ENCODE assay signal across 4 cellular contexts in the genomic region with DNA sequence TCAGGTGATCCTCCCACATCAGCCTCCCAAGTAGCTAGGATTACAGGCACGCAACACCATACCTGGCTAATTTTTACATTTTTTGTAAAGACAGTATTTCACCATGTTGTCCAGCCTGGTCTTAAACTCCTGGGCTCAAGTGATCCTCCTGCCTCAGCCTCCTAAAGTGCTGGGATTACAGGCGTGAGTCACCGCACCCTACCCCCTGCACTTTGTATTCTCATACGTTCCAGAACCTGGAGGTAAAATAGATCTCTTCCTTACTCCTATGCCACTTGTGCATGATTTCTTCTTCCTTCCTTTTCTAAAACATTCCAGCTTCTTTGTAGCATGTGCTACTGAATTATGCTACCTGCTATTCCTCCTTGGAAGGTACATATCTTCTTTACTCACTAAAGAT. TPM values are rescaled to one million over a fixed set of nuclear protein-coding genes. Genes with fewer than 3 reads are reported as not detected.
"Had no signal": no experiment of that assay in that cellular context is flagged by ENCODE, and none has a peak within 500 bp of the region (broad histone marks: within the 10 kb centered on the region; RNA-seq: fewer than 3 reads in every experiment).

No MANE protein-coding gene starts in this region.

RNA-seq across cellular contexts. Expression of a gene that starts 44.4 kb away (rescaled TPM):
- total RNA-seq: HepG2, HT-29, HT1080, IMR-90 had no signal
